In genomic region chr1:33152685-33153432, GRCh38 we compare ENCODE assay signal across 10 cellular contexts. TPM values are rescaled to one million over a fixed set of nuclear protein-coding genes. Genes with fewer than 3 reads are reported as not detected.
DNase-seq lines count a peak whose midpoint lies in the region; ATAC-seq and TF ChIP-seq lines count a peak whose summit lies in the region.
"Had no signal": no experiment of that assay in that cellular context is flagged by ENCODE, and none has a peak within 500 bp of the region (broad histone marks: within the 10 kb centered on the region; RNA-seq: fewer than 3 reads in every experiment).

No MANE protein-coding gene starts in this region.

- H3K9me3 Mint-ChIP-seq in osteocyte (ENCODE audit: unreplicated experiment), result no peaks in the 10 kb centered on the region
- H3K9me3 Mint-ChIP-seq in stimulated activated memory B cell treated with anti-CD40 and anti-IgM and Interleukin-4, amounts not matched to agents 10 μg/mL and 1 μg/mL and 100 μg/mL, for 72 hours, result no peaks in the 10 kb centered on the region

- no peak for ATAC-seq in HG03025 (IDR thresholded peaks at IDR 0.05; ENCODE audit: low FRiP score, unreplicated experiment)
- ATAC-seq in stimulated activated memory B cell treated with anti-CD40 and anti-IgM and Interleukin-4, amounts not matched to agents 10 μg/mL and 1 μg/mL and 100 μg/mL, for 72 hours, result no peak
- no peak for ATAC-seq in GM18519 (IDR thresholded peaks at IDR 0.05; ENCODE audit: low FRiP score, unreplicated experiment)
- ATAC-seq: HCT116 had no signal

- H3K4me3 Mint-ChIP-seq in osteocyte (ENCODE audit: unreplicated experiment), result no peak overlapping the region
- H3K4me3 Mint-ChIP-seq in stimulated activated memory B cell treated with anti-CD40 and anti-IgM and Interleukin-4, amounts not matched to agents 10 μg/mL and 1 μg/mL and 100 μg/mL, for 72 hours, result no peak overlapping the region
- H3K4me3 Mint-ChIP-seq: activated naive CD8-positive, alpha-beta T cell had no signal

- peaks cover 70% of the 10 kb centered on the region for H3K4me1 Mint-ChIP-seq in osteocyte (ENCODE audit: unreplicated experiment)
- peaks cover 5% of the 10 kb centered on the region for H3K4me1 Mint-ChIP-seq in stimulated activated memory B cell treated with anti-CD40 and anti-IgM and Interleukin-4, amounts not matched to agents 10 μg/mL and 1 μg/mL and 100 μg/mL, for 72 hours

- H3K27me3 Mint-ChIP-seq in osteocyte (ENCODE audit: unreplicated experiment), result no peaks in the 10 kb centered on the region
- no peaks in the 10 kb centered on the region for H3K27me3 Mint-ChIP-seq in stimulated activated memory B cell treated with anti-CD40 and anti-IgM and Interleukin-4, amounts not matched to agents 10 μg/mL and 1 μg/mL and 100 μg/mL, for 72 hours
- H3K27me3 Mint-ChIP-seq: activated naive CD8-positive, alpha-beta T cell had no signal

- DNase-seq in ELF-1 (ENCODE audit: low read depth, low spot score) (peak; percentile 98), NCI-H446 treated with DMSO at 0.1 percent for 48 hours (lab: John Stamatoyannopoulos, UW) (peak; percentile 97), fibroblast of gingiva (ENCODE audit: low read depth) (peak; percentile 97), osteocyte (ENCODE audit: extremely low spot score, unreplicated experiment) (no peak), DMS114 treated with DMSO at 0.1 percent for 48 hours (lab: John Stamatoyannopoulos, UW; ENCODE audit: unreplicated experiment) (no peak)

- peaks cover 58% of the 10 kb centered on the region for H3K36me3 Mint-ChIP-seq in osteocyte (ENCODE audit: unreplicated experiment)
- peaks cover 26% of the 10 kb centered on the region for H3K36me3 Mint-ChIP-seq in stimulated activated memory B cell treated with anti-CD40 and anti-IgM and Interleukin-4, amounts not matched to agents 10 μg/mL and 1 μg/mL and 100 μg/mL, for 72 hours

- H3K27ac Mint-ChIP-seq in osteocyte (ENCODE audit: unreplicated experiment), result peak overlapping the region; percentile 74
- H3K27ac Mint-ChIP-seq in stimulated activated memory B cell treated with anti-CD40 and anti-IgM and Interleukin-4, amounts not matched to agents 10 μg/mL and 1 μg/mL and 100 μg/mL, for 72 hours, result no peak overlapping the region
- H3K27ac Mint-ChIP-seq: activated naive CD8-positive, alpha-beta T cell had no signal

- no peak for TF ChIP-seq CTCF in osteocyte (IDR thresholded peaks at IDR 0.05)

RNA-seq across cellular contexts. Expression of gene TRIM62, which starts 29.0 kb away (rescaled TPM):
- 71.8 and 78.7 TPM in 2 replicates for total RNA-seq in osteocyte

Comparison
In these comparisons a context has a peak if more than half of its experiments do, and no peak if none do; other contexts are left out.
1. DNase-seq: peak in ELF-1 (single experiment), NCI-H446 treated with DMSO at 0.1 percent for 48 hours (single experiment) and fibroblast of gingiva (single experiment); none in osteocyte (single experiment) and DMS114 treated with DMSO at 0.1 percent for 48 hours (single experiment).